ENCODE assay signal across 32 cellular contexts in the genomic region with DNA sequence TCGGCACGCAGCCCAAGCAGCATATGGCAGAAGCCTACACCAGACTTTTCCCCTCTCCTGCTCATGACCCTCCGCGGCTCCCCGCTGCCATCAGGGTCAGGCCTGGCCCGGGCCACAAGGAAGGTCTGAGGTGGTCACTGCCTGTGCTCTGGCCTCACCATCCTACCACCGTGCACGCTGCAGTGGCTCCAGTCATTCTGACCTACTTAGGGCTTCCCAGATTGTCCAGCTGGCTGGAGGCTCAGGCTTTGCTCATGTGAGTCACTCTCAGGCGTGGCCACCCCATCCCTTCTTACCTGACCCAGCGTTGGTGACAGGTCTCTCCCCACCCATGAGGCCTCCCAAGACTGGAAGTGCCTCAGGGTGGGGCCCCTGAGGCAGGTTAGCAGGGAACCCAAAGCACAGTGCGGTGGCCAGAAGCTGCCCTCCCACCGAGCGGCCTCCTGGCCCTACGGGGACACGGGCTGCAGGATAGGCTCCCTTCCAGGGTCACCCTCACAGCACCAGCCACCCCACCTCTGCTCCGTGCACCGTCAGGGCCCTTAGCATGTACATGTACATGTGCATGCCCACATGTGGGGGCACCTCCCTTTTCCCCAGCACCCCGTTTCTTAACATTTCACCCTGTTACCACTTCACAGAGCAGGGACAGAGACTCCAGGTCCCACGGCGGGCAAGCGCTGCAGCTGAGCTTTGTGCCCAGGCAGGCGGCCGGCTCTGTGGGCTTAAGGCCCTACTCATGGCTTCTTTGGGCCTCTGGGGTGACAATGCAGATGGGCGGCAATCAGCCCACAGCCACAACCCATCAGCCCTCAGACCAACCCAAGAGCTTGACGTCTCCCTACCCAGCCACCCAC. TPM values are rescaled to one million over a fixed set of nuclear protein-coding genes. Genes with fewer than 3 reads are reported as not detected.
DNase-seq lines count a peak whose midpoint lies in the region; ATAC-seq, FAIRE-seq and TF ChIP-seq lines count a peak whose summit lies in the region.
"Had no signal": no experiment of that assay in that cellular context is flagged by ENCODE, and none has a peak within 500 bp of the region (broad histone marks: within the 10 kb centered on the region; RNA-seq: fewer than 3 reads in every experiment).

No MANE protein-coding gene starts in this region.

- TF ChIP-seq CTCF in HepG2 (CRISPR knock-in tag; IDR thresholded peaks at IDR 0.05) = no peak
- no peak for TF ChIP-seq CTCF in right lobe of liver (IDR thresholded peaks at IDR 0.05)

- TF ChIP-seq EP300 in HepG2 (IDR thresholded peaks at IDR 0.05; ENCODE audit: low read depth in 2 of 2, low read length in 2 of 2) (no peak), HepG2 (CRISPR knock-in tag; IDR thresholded peaks at IDR 0.05; ENCODE audit: borderline replicate concordance) (no peak)

- H3K4me1 ChIP-seq in HepG2 (ENCODE audit: insufficient read depth, low read length) = no peaks in the 10 kb centered on the region
- H3K4me1 ChIP-seq in right lobe of liver = no peaks in the 10 kb centered on the region
- no peaks in the 10 kb centered on the region for H3K4me1 ChIP-seq in aorta (ENCODE audit: control insufficient read depth in 1 of 2, insufficient read depth in 2 of 2, low read length in 2 of 2)
- H3K4me1 ChIP-seq: Caco-2, esophagus muscularis mucosa, heart right ventricle, spleen, upper lobe of left lung had no signal

- H3K9me3 ChIP-seq in HepG2 (ENCODE audit: low read length) (no peaks in the 10 kb centered on the region), right lobe of liver (no peaks in the 10 kb centered on the region), aorta (ENCODE audit: control insufficient read depth, low read length) (no peaks in the 10 kb centered on the region)
- H3K9me3 ChIP-seq: Caco-2, mucosa of descending colon, ovary had no signal

- no peak for FAIRE-seq in HepG2 (lab: Jason Lieb, UNC)
- no peak for FAIRE-seq in urothelium cell line (lab: Jason Lieb, UNC)
- FAIRE-seq: GM18507 had no signal

- no peak overlapping the region for H3K9ac ChIP-seq in HepG2 (ENCODE audit: insufficient read depth, low read depth, low read length)

- no peak overlapping the region for H3K4me3 ChIP-seq in HepG2 (replicated peaks in 1 of 3; ENCODE audit: insufficient read depth in 1 of 3, low read depth in 2 of 3, low read length in 3 of 3)
- H3K4me3 ChIP-seq in right lobe of liver = no peak overlapping the region
- no peak overlapping the region for H3K4me3 ChIP-seq in aorta (ENCODE audit: low read length in 2 of 2)
- H3K4me3 ChIP-seq: esophagus muscularis mucosa, heart right ventricle, lung, mucosa of descending colon, ovary, spleen, upper lobe of left lung had no signal

- no peak overlapping the region for H3K4me2 ChIP-seq in HepG2 (ENCODE audit: low read depth, low read length)

- no peak overlapping the region for H2AFZ ChIP-seq in HepG2 (ENCODE audit: low read length)

- WGBS in HepG2 (ENCODE audit: low lambda C conversion rate) = 67% methylated on average over 10 of the region's 25 CpGs
- WGBS in right lobe of liver (ENCODE audit: insufficient coverage, low coverage, low lambda C conversion rate, missing lambda C conversion rate) = 83% methylated on average over 1 of the region's 25 CpGs
- 85 to 91% methylated on average over 25 of the region's 25 CpGs for WGBS in aorta, 2 donors

- no peak for TF ChIP-seq POLR2A in HepG2 (IDR thresholded peaks at IDR 0.05; ENCODE audit: insufficient read depth in 1 of 2, low read depth in 2 of 2, low read length in 2 of 2)
- TF ChIP-seq POLR2A in right lobe of liver (IDR thresholded peaks at IDR 0.05) = no peak

- BruUV-seq in HepG2 (replicated peaks; lab: Mats Ljungman, UMichigan) = no TSS peak

- CTCF ChIA-PET in HepG2 (lab: Yijun Ruan, JAX; ENCODE audit: low intra/inter-chr PET ratio, low total read pairs) = no interaction called here

- TF ChIP-seq RAD21 in HepG2 (CRISPR knock-in tag; IDR thresholded peaks at IDR 0.05) = no peak

- POLR2A ChIA-PET in HepG2 (lab: Yijun Ruan, JAX) = no interaction called here

- ATAC-seq in HepG2 = peak; percentile 18; the same call in 2 of the 3 replicates
- ATAC-seq in right lobe of liver = no peak
- ATAC-seq in aorta (ENCODE audit: low FRiP score) = peak; percentile 8
- ATAC-seq: foreskin keratinocyte, mucosa of descending colon had no signal

- no peaks in the 10 kb centered on the region for H3K36me3 ChIP-seq in HepG2 (replicated peaks in 1 of 2; ENCODE audit: control insufficient read depth in 1 of 2, insufficient read depth in 2 of 2, low read length in 2 of 2)
- no peaks in the 10 kb centered on the region for H3K36me3 ChIP-seq in right lobe of liver
- no peaks in the 10 kb centered on the region for H3K36me3 ChIP-seq in aorta (ENCODE audit: control insufficient read depth in 1 of 2, insufficient read depth in 2 of 2, low read length in 1 of 2)
- H3K36me3 ChIP-seq: heart right ventricle, ovary, upper lobe of left lung had no signal

- no peaks in the 10 kb centered on the region for H3K79me2 ChIP-seq in HepG2 (ENCODE audit: insufficient read depth, low read length)

- H3K27ac ChIP-seq in HepG2 (ENCODE audit: extremely low read length, insufficient read depth, low read length) = no peak overlapping the region
- no peak overlapping the region for H3K27ac ChIP-seq in right lobe of liver
- no peak overlapping the region for H3K27ac ChIP-seq in aorta (ENCODE audit: low read depth in 1 of 2, low read length in 2 of 2)
- H3K27ac ChIP-seq: esophagus muscularis mucosa, foreskin keratinocyte, heart right ventricle, HL-60, ovary, spleen, upper lobe of left lung had no signal

- in situ Hi-C loops in HepG2 (cut with HindIII; ENCODE audit: extremely low pct_ligation_motif_present, low pct_unique_long_range_greater_than_20kb) = no loop called here

- H3K27me3 ChIP-seq in HepG2 (ENCODE audit: control insufficient read depth in 1 of 2, insufficient read depth in 2 of 2, low read length in 2 of 2) = no peaks in the 10 kb centered on the region; a peak in 1 of 5 replicates
- H3K27me3 ChIP-seq in right lobe of liver = no peaks in the 10 kb centered on the region
- H3K27me3 ChIP-seq in aorta (ENCODE audit: control insufficient read depth in 1 of 2, insufficient read depth in 2 of 2, low read length in 1 of 2) = no peaks in the 10 kb centered on the region
- H3K27me3 ChIP-seq: foreskin keratinocyte, ovary, spleen, upper lobe of left lung had no signal

- intact Hi-C loops in HepG2 (cut with micrococcal nuclease; ENCODE audit: unreplicated experiment) (no loop called here), right lobe of liver (cut with DNase I) (no loop called here), aorta (cut with DNase I) (no loop called here)

- DNase-seq in HepG2 (ENCODE audit: low spot score) = no peak
- DNase-seq in right lobe of liver = no peak
- DNase-seq in LoVo (ENCODE audit: low spot score) = peak; percentile 1
- peak; percentile 66 for DNase-seq in cerebellar cortex (ENCODE audit: low spot score)
- peak in 1 of 2 donors; percentile 72 for DNase-seq in aorta
- no peak for DNase-seq in mucosa of gallbladder (ENCODE audit: low spot score)
- DNase-seq in NCI-H1417 treated with DMSO at 0.1 percent for 48 hours (lab: John Stamatoyannopoulos, UW) = no peak
- no peak for DNase-seq in urothelium cell line (ENCODE audit: low spot score)
- DNase-seq: activated B cell treated with CpG ODN at 0.5 μM for 24 hours; activated naive CD4-positive, alpha-beta T cell treated with anti-CD3 and anti-CD28 coated beads, Interleukin-2, amount 10 ng/mL, durations not matched to agents 7 days and 5 days; Caco-2; cortex of kidney; DMS79 treated with DMSO at 0.1 percent for 48 hours; foreskin keratinocyte; heart right ventricle; HFFc6; mucosa of descending colon; NCI-H1092; NCI-H187; NCI-H69; RPMI8226; spleen; T-helper 9 cell; upper lobe of left lung had no signal

- no peaks in the 10 kb centered on the region for H4K20me1 ChIP-seq in HepG2 (ENCODE audit: insufficient read depth, low read length)

RNA-seq across cellular contexts. Expression of gene TREX2, which starts 2.2 kb away (rescaled TPM):
- total RNA-seq in HepG2 (2016; rRNA removed; fragmentation: Illumina TruSeq; extraction: Trizol) (0.18 TPM in 1 of 2 replicates, not detected in the other), right lobe of liver (under 1 TPM in 4 of 6 experiments, not detected in 2; 0.18 to 0.46 (median 0.23) TPM), aorta (1 to 10 TPM; 1.4 to 4.5 TPM), mucosa of gallbladder (0.63 TPM)
- 1.2 TPM in 1 of 2 replicates, not detected in the other for total RNA-seq in HepG2 (2016; cell fraction: cytosol; rRNA removed; fragmentation: Illumina TruSeq; extraction: Trizol; ENCODE audit: low read depth)
- total RNA-seq in HepG2 (2016; cell fraction: insoluble cytoplasmic fraction; rRNA removed; fragmentation: Illumina TruSeq; extraction: Trizol) = 0.22 TPM in 1 of 2 replicates, not detected in the other
- total RNA-seq in HepG2 (2016; cell fraction: membrane; rRNA removed; fragmentation: Illumina TruSeq; extraction: Trizol) = 0.19 and 0.21 TPM in 2 replicates
- 0.50 and 0.62 TPM in 2 replicates for total RNA-seq in HepG2 (2016; cell fraction: nucleus; rRNA removed; fragmentation: Illumina TruSeq; extraction: Trizol)
- polyA plus RNA-seq in HepG2 (2011; rRNA removed) (0.13 and 0.17 TPM in 2 replicates), aorta (10 to 100 TPM in 1 of 2 donors, not detected in 1; 39.1 TPM)
- 0.09 and 0.21 TPM in 2 replicates for polyA plus RNA-seq in HepG2 (2011; cell fraction: cytosol; rRNA removed)
- polyA plus RNA-seq in HepG2 (2011; cell fraction: nucleus; rRNA removed) = 1.2 and 2.1 TPM in 2 replicates
- polyA plus RNA-seq in HepG2 (2012) = not detected in 2 replicates
- 0.18 TPM in 1 of 2 replicates, not detected in the other for polyA plus RNA-seq in HepG2 (2016; cell fraction: cytosol; fragmentation: Illumina TruSeq; extraction: Trizol; ENCODE audit: low read depth)
- 0.19 TPM in 1 of 2 replicates, not detected in the other for polyA plus RNA-seq in HepG2 (2016; cell fraction: insoluble cytoplasmic fraction; fragmentation: Illumina TruSeq; extraction: Trizol; ENCODE audit: low read depth)
- 0.15 TPM in 1 of 2 replicates, not detected in the other for polyA plus RNA-seq in HepG2 (2016; cell fraction: membrane; fragmentation: Illumina TruSeq; extraction: Trizol; ENCODE audit: low read depth)
- polyA plus RNA-seq in HepG2 (2016; cell fraction: nucleus; fragmentation: Illumina TruSeq; extraction: Trizol; ENCODE audit: insufficient read depth, low read depth) = 0.38 TPM in 1 of 2 replicates, not detected in the other
- 0.24 and 0.87 TPM in 2 replicates for polyA minus RNA-seq in HepG2 (2011; rRNA and poly(A)+ RNA removed; ENCODE audit: low replicate concordance)
- not detected in 2 replicates for polyA minus RNA-seq in HepG2 (2011; cell fraction: cytosol; rRNA and poly(A)+ RNA removed)
- polyA minus RNA-seq in HepG2 (2011; cell fraction: nucleus; rRNA and poly(A)+ RNA removed) = 1.3 and 1.6 TPM in 2 replicates
- polyA plus RNA-seq: AG04450 had no signal

RNA-seq across cellular contexts. Expression of gene HAUS7, which starts 26.7 kb away (rescaled TPM):
- total RNA-seq in HepG2 (2016; rRNA removed; fragmentation: Illumina TruSeq; extraction: Trizol) (42.4 and 52.1 TPM in 2 replicates), right lobe of liver (10 to 100 TPM in 1 of 6 experiments, 1 to 10 TPM in 5; 5.6 to 14.9 (median 8.8) TPM), aorta (10 to 100 TPM; 34.6 to 76.0 TPM), mucosa of gallbladder (22.4 TPM)
- total RNA-seq in HepG2 (2016; cell fraction: cytosol; rRNA removed; fragmentation: Illumina TruSeq; extraction: Trizol; ENCODE audit: low read depth) = 11.6 and 12.0 TPM in 2 replicates
- total RNA-seq in HepG2 (2016; cell fraction: insoluble cytoplasmic fraction; rRNA removed; fragmentation: Illumina TruSeq; extraction: Trizol) = 39.2 and 51.8 TPM in 2 replicates
- total RNA-seq in HepG2 (2016; cell fraction: membrane; rRNA removed; fragmentation: Illumina TruSeq; extraction: Trizol) = 14.9 and 17.2 TPM in 2 replicates
- 18.7 and 21.6 TPM in 2 replicates for total RNA-seq in HepG2 (2016; cell fraction: nucleus; rRNA removed; fragmentation: Illumina TruSeq; extraction: Trizol)
- polyA plus RNA-seq in HepG2 (2011; rRNA removed) (9.1 and 10.9 TPM in 2 replicates), aorta (100 to 1,000 TPM in 1 of 2 donors, 10 to 100 TPM in 1; 33.1 to 686 TPM)
- 9.4 and 15.2 TPM in 2 replicates for polyA plus RNA-seq in HepG2 (2011; cell fraction: cytosol; rRNA removed)
- 19.4 and 23.3 TPM in 2 replicates for polyA plus RNA-seq in HepG2 (2011; cell fraction: nucleus; rRNA removed)
- 8.2 and 11.4 TPM in 2 replicates for polyA plus RNA-seq in HepG2 (2012)
- polyA plus RNA-seq in HepG2 (2016; cell fraction: cytosol; fragmentation: Illumina TruSeq; extraction: Trizol; ENCODE audit: low read depth) = 6.9 and 7.7 TPM in 2 replicates
- polyA plus RNA-seq in HepG2 (2016; cell fraction: insoluble cytoplasmic fraction; fragmentation: Illumina TruSeq; extraction: Trizol; ENCODE audit: low read depth) = 32.6 and 41.1 TPM in 2 replicates
- polyA plus RNA-seq in HepG2 (2016; cell fraction: membrane; fragmentation: Illumina TruSeq; extraction: Trizol; ENCODE audit: low read depth) = 10.1 and 11.1 TPM in 2 replicates
- 35.1 and 45.0 TPM in 2 replicates for polyA plus RNA-seq in HepG2 (2016; cell fraction: nucleus; fragmentation: Illumina TruSeq; extraction: Trizol; ENCODE audit: insufficient read depth, low read depth)
- 18.6 and 73.7 TPM in 2 replicates for polyA minus RNA-seq in HepG2 (2011; rRNA and poly(A)+ RNA removed; ENCODE audit: low replicate concordance)
- 5.5 and 7.6 TPM in 2 replicates for polyA minus RNA-seq in HepG2 (2011; cell fraction: cytosol; rRNA and poly(A)+ RNA removed)
- polyA minus RNA-seq in HepG2 (2011; cell fraction: nucleus; rRNA and poly(A)+ RNA removed) = 3.6 and 9.3 TPM in 2 replicates

RNA-seq across cellular contexts. Expression of gene ZFP92, which starts 32.4 kb away (rescaled TPM):
- total RNA-seq in HepG2 (2016; rRNA removed; fragmentation: Illumina TruSeq; extraction: Trizol) (0.02 and 0.03 TPM in 2 replicates), right lobe of liver (1 to 10 TPM in 1 of 6 experiments, under 1 TPM in 5; 0.31 to 1.4 (median 0.41) TPM), aorta (under 1 TPM; 0.88 to 0.99 TPM), mucosa of gallbladder (0.60 TPM)
- total RNA-seq in HepG2 (2016; cell fraction: cytosol; rRNA removed; fragmentation: Illumina TruSeq; extraction: Trizol; ENCODE audit: low read depth) = not detected in 2 replicates
- total RNA-seq in HepG2 (2016; cell fraction: insoluble cytoplasmic fraction; rRNA removed; fragmentation: Illumina TruSeq; extraction: Trizol) = 0.02 and 0.03 TPM in 2 replicates
- total RNA-seq in HepG2 (2016; cell fraction: membrane; rRNA removed; fragmentation: Illumina TruSeq; extraction: Trizol) = not detected in 2 replicates
- not detected in 2 replicates for total RNA-seq in HepG2 (2016; cell fraction: nucleus; rRNA removed; fragmentation: Illumina TruSeq; extraction: Trizol)
- polyA plus RNA-seq in HepG2 (2011; rRNA removed) (not detected in 2 replicates), aorta (under 1 TPM; 0.23 to 0.75 TPM)
- polyA plus RNA-seq in HepG2 (2011; cell fraction: cytosol; rRNA removed) = not detected in 2 replicates
- polyA plus RNA-seq in HepG2 (2011; cell fraction: nucleus; rRNA removed) = 0.03 TPM in 1 of 2 replicates, not detected in the other
- polyA plus RNA-seq in HepG2 (2012) = 0.03 TPM in 1 of 2 replicates, not detected in the other
- polyA plus RNA-seq in HepG2 (2016; cell fraction: cytosol; fragmentation: Illumina TruSeq; extraction: Trizol; ENCODE audit: low read depth) = not detected in 2 replicates
- polyA plus RNA-seq in HepG2 (2016; cell fraction: insoluble cytoplasmic fraction; fragmentation: Illumina TruSeq; extraction: Trizol; ENCODE audit: low read depth) = not detected in 2 replicates
- polyA plus RNA-seq in HepG2 (2016; cell fraction: membrane; fragmentation: Illumina TruSeq; extraction: Trizol; ENCODE audit: low read depth) = not detected in 2 replicates
- polyA plus RNA-seq in HepG2 (2016; cell fraction: nucleus; fragmentation: Illumina TruSeq; extraction: Trizol; ENCODE audit: insufficient read depth, low read depth) = not detected in 2 replicates
- polyA minus RNA-seq in HepG2 (2011; rRNA and poly(A)+ RNA removed; ENCODE audit: low replicate concordance) = not detected in 2 replicates
- not detected in 2 replicates for polyA minus RNA-seq in HepG2 (2011; cell fraction: cytosol; rRNA and poly(A)+ RNA removed)
- polyA minus RNA-seq in HepG2 (2011; cell fraction: nucleus; rRNA and poly(A)+ RNA removed) = not detected in 2 replicates

RNA-seq across cellular contexts. Expression of gene PNMA6E, which starts 42.6 kb away (rescaled TPM):
- total RNA-seq in HepG2 (2016; rRNA removed; fragmentation: Illumina TruSeq; extraction: Trizol) (not detected in 2 replicates), right lobe of liver (not detected), aorta (not detected), mucosa of gallbladder (not detected)
- not detected in 2 replicates for total RNA-seq in HepG2 (2016; cell fraction: cytosol; rRNA removed; fragmentation: Illumina TruSeq; extraction: Trizol; ENCODE audit: low read depth)
- not detected in 2 replicates for total RNA-seq in HepG2 (2016; cell fraction: insoluble cytoplasmic fraction; rRNA removed; fragmentation: Illumina TruSeq; extraction: Trizol)
- total RNA-seq in HepG2 (2016; cell fraction: membrane; rRNA removed; fragmentation: Illumina TruSeq; extraction: Trizol) = not detected in 2 replicates
- total RNA-seq in HepG2 (2016; cell fraction: nucleus; rRNA removed; fragmentation: Illumina TruSeq; extraction: Trizol) = not detected in 2 replicates
- polyA plus RNA-seq in HepG2 (2011; rRNA removed) (not detected in 2 replicates), aorta (not detected)
- not detected in 2 replicates for polyA plus RNA-seq in HepG2 (2011; cell fraction: cytosol; rRNA removed)
- polyA plus RNA-seq in HepG2 (2011; cell fraction: nucleus; rRNA removed) = not detected in 2 replicates
- not detected in 2 replicates for polyA plus RNA-seq in HepG2 (2012)
- not detected in 2 replicates for polyA plus RNA-seq in HepG2 (2016; cell fraction: cytosol; fragmentation: Illumina TruSeq; extraction: Trizol; ENCODE audit: low read depth)
- not detected in 2 replicates for polyA plus RNA-seq in HepG2 (2016; cell fraction: insoluble cytoplasmic fraction; fragmentation: Illumina TruSeq; extraction: Trizol; ENCODE audit: low read depth)
- not detected in 2 replicates for polyA plus RNA-seq in HepG2 (2016; cell fraction: membrane; fragmentation: Illumina TruSeq; extraction: Trizol; ENCODE audit: low read depth)
- not detected in 2 replicates for polyA plus RNA-seq in HepG2 (2016; cell fraction: nucleus; fragmentation: Illumina TruSeq; extraction: Trizol; ENCODE audit: insufficient read depth, low read depth)
- not detected in 2 replicates for polyA minus RNA-seq in HepG2 (2011; rRNA and poly(A)+ RNA removed; ENCODE audit: low replicate concordance)
- polyA minus RNA-seq in HepG2 (2011; cell fraction: cytosol; rRNA and poly(A)+ RNA removed) = not detected in 2 replicates
- polyA minus RNA-seq in HepG2 (2011; cell fraction: nucleus; rRNA and poly(A)+ RNA removed) = not detected in 2 replicates
- total RNA-seq: activated B cell treated with CpG ODN at 0.5 μM for 24 hours; activated T-helper 1 cell treated with anti-CD3 and anti-CD28 coated beads, Interleukin-12 subunit alpha, Interleukin-12 subunit beta, Interleukin-2, Interleukin-4 antibody, amounts not matched to agents 30 ng/mL and 10 ng/mL and 1 ng/mL, durations not matched to agents 14 hours and 24 hours and 36 hours; Caco-2; esophagus muscularis mucosa; foreskin keratinocyte; heart right ventricle; HFFc6; kidney epithelial cell; lung; mucosa of descending colon; spleen had no signal
- polyA plus RNA-seq: AG04450, foreskin keratinocyte, heart right ventricle, spleen had no signal

RNA-seq across cellular contexts. Expression of gene BGN, which starts 51.1 kb away (rescaled TPM):
- total RNA-seq in HepG2 (2016; rRNA removed; fragmentation: Illumina TruSeq; extraction: Trizol) = 0.18 TPM in 1 of 2 replicates, not detected in the other
- not detected in 2 replicates for total RNA-seq in HepG2 (2016; cell fraction: cytosol; rRNA removed; fragmentation: Illumina TruSeq; extraction: Trizol; ENCODE audit: low read depth)
- total RNA-seq in HepG2 (2016; cell fraction: insoluble cytoplasmic fraction; rRNA removed; fragmentation: Illumina TruSeq; extraction: Trizol) = 0.19 TPM in 1 of 2 replicates, not detected in the other
- 0.06 and 0.21 TPM in 2 replicates for total RNA-seq in HepG2 (2016; cell fraction: membrane; rRNA removed; fragmentation: Illumina TruSeq; extraction: Trizol)
- total RNA-seq in HepG2 (2016; cell fraction: nucleus; rRNA removed; fragmentation: Illumina TruSeq; extraction: Trizol) = 0.25 and 0.85 TPM in 2 replicates
- polyA plus RNA-seq in HepG2 (2011; rRNA removed) = 0.40 and 0.63 TPM in 2 replicates
- polyA plus RNA-seq in HepG2 (2011; cell fraction: cytosol; rRNA removed) = 0.28 and 0.54 TPM in 2 replicates
- polyA plus RNA-seq in HepG2 (2011; cell fraction: nucleus; rRNA removed) = 0.54 and 0.85 TPM in 2 replicates
- 1.5 and 1.9 TPM in 2 replicates for polyA plus RNA-seq in HepG2 (2012)
- 0.10 and 0.11 TPM in 2 replicates for polyA plus RNA-seq in HepG2 (2016; cell fraction: cytosol; fragmentation: Illumina TruSeq; extraction: Trizol; ENCODE audit: low read depth)
- polyA plus RNA-seq in HepG2 (2016; cell fraction: insoluble cytoplasmic fraction; fragmentation: Illumina TruSeq; extraction: Trizol; ENCODE audit: low read depth) = 0.26 TPM in 1 of 2 replicates, not detected in the other
- 0.49 and 1.0 TPM in 2 replicates for polyA plus RNA-seq in HepG2 (2016; cell fraction: membrane; fragmentation: Illumina TruSeq; extraction: Trizol; ENCODE audit: low read depth)
- 0.98 and 1.4 TPM in 2 replicates for polyA plus RNA-seq in HepG2 (2016; cell fraction: nucleus; fragmentation: Illumina TruSeq; extraction: Trizol; ENCODE audit: insufficient read depth, low read depth)
- 1.3 TPM in 1 of 2 replicates, not detected in the other for polyA minus RNA-seq in HepG2 (2011; rRNA and poly(A)+ RNA removed; ENCODE audit: low replicate concordance)
- 0.99 and 1.3 TPM in 2 replicates for polyA minus RNA-seq in HepG2 (2011; cell fraction: cytosol; rRNA and poly(A)+ RNA removed)
- polyA minus RNA-seq in HepG2 (2011; cell fraction: nucleus; rRNA and poly(A)+ RNA removed) = 0.37 and 0.77 TPM in 2 replicates
- total RNA-seq in right lobe of liver = 100 to 1,000 TPM in 4 of 6 experiments, 10 to 100 TPM in 2; 57.0 to 161 (median 122) TPM
- 1,000 to 10,000 TPM; 1,297 to 2,306 TPM for total RNA-seq in aorta
- 1,000 to 10,000 TPM; 1,177 to 3,171 TPM for polyA plus RNA-seq in aorta
- total RNA-seq in mucosa of gallbladder = 204 TPM
- total RNA-seq: activated B cell treated with CpG ODN at 0.5 μM for 24 hours; activated T-helper 1 cell treated with anti-CD3 and anti-CD28 coated beads, Interleukin-12 subunit alpha, Interleukin-12 subunit beta, Interleukin-2, Interleukin-4 antibody, amounts not matched to agents 30 ng/mL and 10 ng/mL and 1 ng/mL, durations not matched to agents 14 hours and 24 hours and 36 hours had no signal

Comparison
In these comparisons a context has a peak if more than half of its experiments do, and no peak if none do; other contexts are left out.
1. ATAC-seq: peak in HepG2 (single experiment) and aorta (single experiment); none in right lobe of liver (0 of 4).
2. DNase-seq: peak in LoVo (single experiment) and cerebellar cortex (single experiment); none in HepG2 (single experiment), right lobe of liver (0 of 3), mucosa of gallbladder (single experiment), NCI-H1417 treated with DMSO at 0.1 percent for 48 hours (single experiment) and urothelium cell line (single experiment).